14 cellular contexts compared by ENCODE assay signal in genomic region chr6:118704911-118705310, GRCh38. TPM values are rescaled to one million over a fixed set of nuclear protein-coding genes. Genes with fewer than 3 reads are reported as not detected.
DNase-seq lines count a peak whose midpoint lies in the region; ATAC-seq lines count a peak whose summit lies in the region.
"Had no signal": no experiment of that assay in that cellular context is flagged by ENCODE, and none has a peak within 500 bp of the region (broad histone marks: within the 10 kb centered on the region; RNA-seq: fewer than 3 reads in every experiment).

No MANE protein-coding gene starts in this region.

- H3K9ac ChIP-seq in SK-N-MC (ENCODE audit: insufficient read length) (no peak overlapping the region), skeletal muscle satellite cell (ENCODE audit: low read depth, low read length) (peak overlapping the region; percentile 18)

- peak overlapping the region; percentile 74 for H3K4me2 ChIP-seq in skeletal muscle satellite cell (ENCODE audit: low read length)

- peaks cover 37% of the 10 kb centered on the region for H3K4me1 ChIP-seq in skeletal muscle satellite cell (ENCODE audit: control insufficient read depth, insufficient read depth, low read length)

- H3K4me3 ChIP-seq in SK-N-MC (no peak overlapping the region), skeletal muscle satellite cell (ENCODE audit: low read length) (peak overlapping the region; percentile 52)

- H3K27ac Mint-ChIP-seq in activated CD4-positive, alpha-beta T cell treated with anti-CD3 and anti-CD28 coated beads, Interleukin-2, amount 10 ng/mL, durations not matched to agents 24 days and 14 days = peak overlapping the region; percentile 74
- H3K27ac Mint-ChIP-seq in effector memory CD8-positive, alpha-beta T cell = peak overlapping the region; percentile 71 to 90

- no peak for DNase-seq in activated CD4-positive, alpha-beta T cell treated with anti-CD3 and anti-CD28 coated beads, Interleukin-2, amount 10 ng/mL, durations not matched to agents 24 days and 14 days
- no peak for DNase-seq in activated CD4-positive, alpha-beta T cell treated with anti-CD3 and anti-CD28 coated beads for 1 hour
- DNase-seq in SK-N-MC (ENCODE audit: low read depth, low spot score) (peak; percentile 20), NCI-H1436 (lab: John Stamatoyannopoulos, UW) (no peak), SKM-1 (lab: John Stamatoyannopoulos, UW; ENCODE audit: unreplicated experiment) (no peak)
- DNase-seq in effector memory CD8-positive, alpha-beta T cell = no peak
- DNase-seq: adrenal gland, erythroblast, NCI-H146, OCI-M1 had no signal

- H3K4me3 Mint-ChIP-seq in activated CD4-positive, alpha-beta T cell treated with anti-CD3 and anti-CD28 coated beads, Interleukin-2, amount 10 ng/mL, durations not matched to agents 24 days and 14 days = peak overlapping the region; percentile 84
- H3K4me3 Mint-ChIP-seq in effector memory CD8-positive, alpha-beta T cell = peak overlapping the region; percentile 98 to 99

- H3K4me1 Mint-ChIP-seq in activated CD4-positive, alpha-beta T cell treated with anti-CD3 and anti-CD28 coated beads, Interleukin-2, amount 10 ng/mL, durations not matched to agents 24 days and 14 days = peaks cover 50% of the 10 kb centered on the region
- peaks cover 46 to 52% of the 10 kb centered on the region in 2 donors for H3K4me1 Mint-ChIP-seq in effector memory CD8-positive, alpha-beta T cell (ENCODE audit: low read depth in 2 of 2)

- no peak for ATAC-seq in effector memory CD8-positive, alpha-beta T cell (replicated peaks)
- no peak for ATAC-seq in GM21737 (IDR thresholded peaks at IDR 0.05; ENCODE audit: unreplicated experiment)

- H3K9me3 ChIP-seq in SK-N-MC (ENCODE audit: low read depth, low read length) = no peaks in the 10 kb centered on the region
- H3K9me3 ChIP-seq in skeletal muscle satellite cell (replicated peaks; ENCODE audit: low read length) = no peaks in the 10 kb centered on the region
- H3K9me3 ChIP-seq: adrenal gland, neutrophil, thoracic aorta had no signal

- H3K36me3 ChIP-seq in SK-N-MC (ENCODE audit: insufficient read depth, low read length) (no peaks in the 10 kb centered on the region), skeletal muscle satellite cell (ENCODE audit: insufficient read depth, low read length) (no peaks in the 10 kb centered on the region)
- H3K36me3 ChIP-seq: adrenal gland, neutrophil, thoracic aorta had no signal

- H3K27me3 Mint-ChIP-seq in activated CD4-positive, alpha-beta T cell treated with anti-CD3 and anti-CD28 coated beads, Interleukin-2, amount 10 ng/mL, durations not matched to agents 24 days and 14 days = no peaks in the 10 kb centered on the region
- no peaks in the 10 kb centered on the region for H3K27me3 Mint-ChIP-seq in effector memory CD8-positive, alpha-beta T cell

- no peak overlapping the region for H3K27ac ChIP-seq in SK-N-MC
- H3K27ac ChIP-seq: neutrophil, thoracic aorta had no signal

- no peaks in the 10 kb centered on the region for H3K27me3 ChIP-seq in skeletal muscle satellite cell (ENCODE audit: control insufficient read depth, insufficient read depth, low read length)
- H3K27me3 ChIP-seq: adrenal gland had no signal

- intact Hi-C loops in activated CD4-positive, alpha-beta T cell treated with anti-CD3 and anti-CD28 coated beads, Interleukin-2, amount 10 ng/mL, durations not matched to agents 24 days and 14 days (cut with micrococcal nuclease) = loop anchor here (5.0 kb wide), 1 partner anchor 1103 kb away; the partner anchor contains the start of gene GOPC

- peaks cover 47% of the 10 kb centered on the region for H3K36me3 Mint-ChIP-seq in activated CD4-positive, alpha-beta T cell treated with anti-CD3 and anti-CD28 coated beads, Interleukin-2, amount 10 ng/mL, durations not matched to agents 24 days and 14 days (ENCODE audit: low read depth)
- peaks cover 18% of the 10 kb centered on the region for H3K36me3 Mint-ChIP-seq in effector memory CD8-positive, alpha-beta T cell (ENCODE audit: insufficient read depth)

- peaks cover 4% of the 10 kb centered on the region for H3K9me3 Mint-ChIP-seq in activated CD4-positive, alpha-beta T cell treated with anti-CD3 and anti-CD28 coated beads, Interleukin-2, amount 10 ng/mL, durations not matched to agents 24 days and 14 days
- H3K9me3 Mint-ChIP-seq in effector memory CD8-positive, alpha-beta T cell = no peaks in the 10 kb centered on the region

RNA-seq across cellular contexts. Expression of gene CEP85L, which starts 53.5 kb away (rescaled TPM):
- 42.3 and 42.7 TPM in 2 replicates for total RNA-seq in activated CD4-positive, alpha-beta T cell treated with anti-CD3 and anti-CD28 coated beads, Interleukin-2, amount 10 ng/mL, durations not matched to agents 24 days and 14 days
- total RNA-seq in skeletal muscle satellite cell (2012; rRNA removed) = 10.0 and 16.5 TPM in 2 replicates
